Comparison of ENCODE assay signal across 1 cellular context in genomic region chr1:211843018-211843417, GRCh38.
TF ChIP-seq lines count a peak whose summit lies in the region.

No MANE protein-coding gene starts in this region.

TF ChIP-seq in K562, 482 proteins besides CTCF, POLR2A, EP300 and RAD21 (continued from another document):
- TF ChIP-seq ETV1 (tag; conservative IDR thresholded peaks at IDR 0.05; ENCODE audit: low read depth) (0 out of 2 replicates have a peak, but pooled peaks have one; percentile 10), U2AF1 (optimal IDR thresholded peaks at IDR 0.05; ENCODE audit: low read depth, low read length) (no peak)
- TF ChIP-seq, protein P1, sequence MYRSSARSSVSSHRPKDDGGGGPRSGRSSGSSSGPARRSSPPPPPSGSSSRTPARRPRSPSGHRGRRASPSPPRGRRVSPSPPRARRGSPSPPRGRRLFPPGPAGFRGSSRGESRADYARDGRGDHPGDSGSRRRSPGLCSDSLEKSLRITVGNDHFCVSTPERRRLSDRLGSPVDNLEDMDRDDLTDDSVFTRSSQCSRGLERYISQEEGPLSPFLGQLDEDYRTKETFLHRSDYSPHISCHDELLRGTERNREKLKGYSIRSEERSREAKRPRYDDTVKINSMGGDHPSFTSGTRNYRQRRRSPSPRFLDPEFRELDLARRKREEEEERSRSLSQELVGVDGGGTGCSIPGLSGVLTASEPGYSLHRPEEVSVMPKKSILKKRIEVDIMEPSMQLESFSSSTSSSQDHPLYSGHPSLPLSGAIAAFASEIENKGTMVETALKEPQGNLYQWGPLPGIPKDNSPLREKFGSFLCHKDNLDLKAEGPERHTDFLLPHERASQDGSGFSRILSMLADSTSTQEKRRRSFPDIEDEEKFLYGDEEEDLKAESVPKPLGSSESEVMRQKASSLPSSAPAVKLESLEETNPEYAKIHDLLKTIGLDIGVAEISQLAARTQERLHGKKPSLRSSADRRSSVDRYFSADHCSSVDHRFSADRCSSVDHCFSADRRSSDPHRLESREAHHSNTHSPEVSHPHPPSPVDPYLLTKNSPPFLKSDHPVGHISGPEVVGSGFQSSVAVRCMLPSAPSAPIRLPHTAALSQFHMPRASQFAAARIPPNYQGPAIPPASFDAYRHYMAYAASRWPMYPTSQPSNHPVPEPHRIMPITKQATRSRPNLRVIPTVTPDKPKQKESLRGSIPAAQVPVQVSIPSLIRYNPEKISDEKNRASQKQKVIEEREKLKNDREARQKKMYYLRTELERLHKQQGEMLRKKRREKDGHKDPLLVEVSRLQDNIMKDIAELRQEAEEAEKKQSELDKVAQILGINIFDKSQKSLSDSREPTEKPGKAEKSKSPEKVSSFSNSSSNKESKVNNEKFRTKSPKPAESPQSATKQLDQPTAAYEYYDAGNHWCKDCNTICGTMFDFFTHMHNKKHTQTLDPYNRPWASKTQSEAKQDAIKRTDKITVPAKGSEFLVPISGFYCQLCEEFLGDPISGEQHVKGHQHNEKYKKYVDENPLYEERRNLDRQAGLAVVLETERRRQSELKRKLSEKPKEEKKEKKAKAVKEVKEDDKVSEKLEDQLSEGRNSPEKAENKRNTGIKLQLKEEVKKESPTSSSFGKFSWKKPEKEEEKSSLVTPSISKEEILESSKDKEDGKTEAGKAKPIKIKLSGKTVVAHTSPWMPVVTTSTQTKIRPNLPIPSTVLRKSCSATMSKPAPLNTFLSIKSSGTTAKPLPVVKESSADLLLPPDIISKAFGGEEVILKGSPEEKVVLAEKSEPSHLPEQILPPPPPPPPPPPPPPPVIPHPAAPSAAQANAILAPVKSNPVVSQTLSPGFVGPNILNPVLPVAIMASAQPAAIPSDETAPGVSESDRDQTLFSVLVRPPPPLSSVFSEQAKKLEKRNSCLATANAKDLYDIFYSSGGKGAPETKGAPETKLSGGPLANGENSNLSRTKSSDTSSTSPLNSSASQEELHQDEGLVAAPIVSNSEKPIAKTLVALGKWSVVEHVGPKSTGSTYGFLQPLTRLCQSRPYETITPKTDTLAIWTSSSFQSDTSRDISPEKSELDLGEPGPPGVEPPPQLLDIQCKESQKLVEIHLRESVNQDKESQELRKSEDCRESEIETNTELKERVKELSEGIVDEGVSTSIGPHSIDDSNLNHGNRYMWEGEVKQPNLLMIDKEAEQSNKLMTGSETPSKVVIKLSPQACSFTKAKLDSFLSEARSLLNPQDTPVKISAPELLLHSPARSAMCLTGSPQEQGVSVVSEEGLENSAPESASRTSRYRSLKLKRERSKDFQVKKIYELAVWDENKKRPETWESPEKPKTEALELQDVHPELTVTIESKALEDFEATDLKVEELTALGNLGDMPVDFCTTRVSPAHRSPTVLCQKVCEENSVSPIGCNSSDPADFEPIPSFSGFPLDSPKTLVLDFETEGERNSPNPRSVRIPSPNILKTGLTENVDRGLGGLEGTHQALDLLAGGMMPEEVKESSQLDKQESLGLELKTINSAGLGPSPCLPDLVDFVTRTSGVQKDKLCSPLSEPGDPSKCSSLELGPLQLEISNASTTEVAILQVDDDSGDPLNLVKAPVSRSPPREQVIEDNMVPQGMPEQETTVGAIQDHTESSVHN (IDR thresholded peaks at IDR 0.05; ENCODE audit: borderline replicate concordance in 1 of 2, low read depth in 1 of 2) = 0 out of 4 replicates have a peak, but pooled peaks of 1 of the 2 experiments have one; percentile 30
